In the genomic region with DNA sequence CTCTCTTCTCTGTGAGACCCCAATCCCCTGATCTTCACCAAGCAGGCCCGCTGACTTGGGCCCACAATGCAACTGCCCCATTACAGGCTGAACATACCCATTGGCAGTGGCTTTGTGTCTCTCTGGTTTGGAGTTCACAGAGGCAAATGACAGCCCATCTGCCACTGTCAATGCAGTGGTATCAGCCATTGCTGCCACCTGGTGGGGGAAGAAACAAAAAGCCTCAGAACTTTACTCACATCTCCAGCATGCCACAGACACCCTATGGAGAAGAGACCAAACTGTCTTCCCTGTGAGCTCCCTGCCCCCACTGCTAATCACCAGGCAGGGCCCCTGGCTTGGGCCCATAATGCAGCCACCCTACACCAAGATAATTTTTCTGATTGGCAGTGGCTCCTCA, we compare ENCODE assay signal across 8 cellular contexts.
DNase-seq lines count a peak whose midpoint lies in the region; ATAC-seq and TF ChIP-seq lines count a peak whose summit lies in the region.

No MANE protein-coding gene starts in this region.

- H3K27me3 Mint-ChIP-seq in osteocyte (ENCODE audit: unreplicated experiment) = no peaks in the 10 kb centered on the region

- no peak overlapping the region for H3K27ac Mint-ChIP-seq in osteocyte (ENCODE audit: unreplicated experiment)

- H3K9me3 ChIP-seq in iPS DF 6.9 (ENCODE audit: control insufficient read depth, insufficient read depth, low read length) = no peaks in the 10 kb centered on the region

- no peaks in the 10 kb centered on the region for H3K27me3 ChIP-seq in iPS DF 6.9 (ENCODE audit: control insufficient read depth, insufficient read depth, low read length)

- peak; percentile 61 for DNase-seq in D341Med (ENCODE audit: low spot score)
- DNase-seq in RPMI8226 = peak; percentile 53
- DNase-seq in iPS DF 6.9 (ENCODE audit: low read depth, low spot score) = peak; percentile 13
- DNase-seq in osteocyte (ENCODE audit: extremely low spot score, unreplicated experiment) = no peak
- DNase-seq in AG08396 (ENCODE audit: low spot score) = no peak

- peaks cover 39% of the 10 kb centered on the region for H3K9me3 Mint-ChIP-seq in osteocyte (ENCODE audit: unreplicated experiment)

- no peak overlapping the region for H3K27ac ChIP-seq in iPS DF 6.9 (ENCODE audit: low read length)

- no CpG with 5 or more reads among the region's 1 CpG for WGBS in iPS DF 6.9 (ENCODE audit: insufficient coverage, insufficient read length)

- no peaks in the 10 kb centered on the region for H3K36me3 ChIP-seq in iPS DF 6.9 (ENCODE audit: control insufficient read depth, insufficient read depth, low read length)

- ATAC-seq in GM21786 (IDR thresholded peaks at IDR 0.05; ENCODE audit: unreplicated experiment) (peak; percentile 60), GM21423 (IDR thresholded peaks at IDR 0.05; ENCODE audit: unreplicated experiment) (no peak), GM19395 (IDR thresholded peaks at IDR 0.05; ENCODE audit: unreplicated experiment) (no peak)

- peaks cover 2% of the 10 kb centered on the region; the same call in 1 of the 2 replicates for H3K4me1 ChIP-seq in iPS DF 6.9 (ENCODE audit: control insufficient read depth, insufficient read depth, low read length)

- H3K4me3 Mint-ChIP-seq in osteocyte (ENCODE audit: unreplicated experiment) = no peak overlapping the region

- TF ChIP-seq CTCF in osteocyte (IDR thresholded peaks at IDR 0.05) = no peak

- H3K4me1 Mint-ChIP-seq in osteocyte (ENCODE audit: unreplicated experiment) = no peaks in the 10 kb centered on the region

- H3K4me3 ChIP-seq in iPS DF 6.9 (ENCODE audit: low read length) = no peak overlapping the region

- no peaks in the 10 kb centered on the region for H3K36me3 Mint-ChIP-seq in osteocyte (ENCODE audit: unreplicated experiment)

Comparison
In these comparisons a context has a peak if more than half of its experiments do, and no peak if none do; other contexts are left out.
1. DNase-seq: peak in D341Med (single experiment), RPMI8226 (single experiment) and iPS DF 6.9 (single experiment); none in osteocyte (single experiment) and AG08396 (single experiment).